Comparison of ENCODE assay signal across 8 cellular contexts in the genomic region with DNA sequence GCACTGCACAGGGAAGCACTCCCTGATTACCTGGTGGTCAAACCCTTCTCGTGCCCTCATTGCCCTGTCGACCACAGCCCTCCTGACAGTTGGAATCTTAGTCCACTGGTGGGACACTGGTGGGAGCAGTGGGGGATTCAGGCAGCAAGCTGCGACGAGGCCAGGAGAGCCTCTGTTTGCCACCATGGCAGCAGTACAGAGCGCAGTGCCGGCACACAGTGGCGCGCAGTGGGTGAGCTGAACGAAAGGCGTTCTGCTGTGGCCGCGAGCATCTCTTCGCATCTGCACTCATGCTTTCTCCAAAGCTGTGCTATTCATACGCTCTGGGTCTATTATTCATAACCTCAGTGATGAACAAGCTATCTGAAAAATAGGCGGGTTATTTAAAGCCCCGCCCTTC. TPM values are rescaled to one million over a fixed set of nuclear protein-coding genes. Genes with fewer than 3 reads are reported as not detected.
"Had no signal": no experiment of that assay in that cellular context is flagged by ENCODE, and none has a peak within 500 bp of the region (broad histone marks: within the 10 kb centered on the region; RNA-seq: fewer than 3 reads in every experiment).

No MANE protein-coding gene starts in this region.

- H3K9me3 ChIP-seq: HAP-1 had no signal

- ATAC-seq: HepG2 had no signal

- H3K36me3 ChIP-seq: HAP-1 had no signal

- H3K4me1 ChIP-seq: HAP-1 had no signal

- H3K27ac ChIP-seq: GM23248, HL-60 had no signal

- H3K4me3 ChIP-seq: GM23248, HAP-1 had no signal

- FAIRE-seq: HepG2 had no signal

- DNase-seq: GM23248, GOT3, HFFc6 had no signal

RNA-seq across cellular contexts. Expression of gene RFLNA, which starts 14.3 kb away (rescaled TPM):
- total RNA-seq: H4, HepG2, HFFc6, HT1080 had no signal
